ENCODE assay signal across 33 cellular contexts in genomic region chr6:73901986-73902385, GRCh38.
DNase-seq lines count a peak whose midpoint lies in the region; ATAC-seq, FAIRE-seq and TF ChIP-seq lines count a peak whose summit lies in the region.
"Had no signal": no experiment of that assay in that cellular context is flagged by ENCODE, and none has a peak within 500 bp of the region (broad histone marks: within the 10 kb centered on the region; RNA-seq: fewer than 3 reads in every experiment).

No MANE protein-coding gene starts in this region.

- TF ChIP-seq POLR2A in HepG2 (IDR thresholded peaks at IDR 0.05; ENCODE audit: insufficient read depth in 1 of 2, low read depth in 2 of 2, low read length in 2 of 2) (no peak), right lobe of liver (IDR thresholded peaks at IDR 0.05) (no peak), K562 (conservative IDR thresholded peaks at IDR 0.05) (no peak)

- no peak overlapping the region for H3K4me3 ChIP-seq in SK-N-SH (ENCODE audit: low read depth in 2 of 2, low read length in 1 of 2)
- H3K4me3 ChIP-seq in HepG2 (replicated peaks in 1 of 3; ENCODE audit: insufficient read depth in 1 of 3, low read depth in 2 of 3, low read length in 3 of 3) = no peak overlapping the region
- no peak overlapping the region for H3K4me3 ChIP-seq in right lobe of liver
- H3K4me3 ChIP-seq in K562 = no peak overlapping the region
- H3K4me3 ChIP-seq: A549; BLaER1; BLaER1 treated with 17β-estradiol and CSF1 and Interleukin-3, amounts not matched to agents 10 nM and 100 nM had no signal

- H2AFZ ChIP-seq in SK-N-SH (ENCODE audit: low read depth) (no peak overlapping the region), HepG2 (ENCODE audit: low read length) (no peak overlapping the region), K562 (ENCODE audit: low read depth, low read length) (no peak overlapping the region)

- H3K9me2 ChIP-seq in SK-N-SH = no peaks in the 10 kb centered on the region

- CTCF ChIA-PET in SK-N-SH (lab: Yijun Ruan, JAX) = no interaction called here
- CTCF ChIA-PET in HepG2 (lab: Yijun Ruan, JAX; ENCODE audit: low intra/inter-chr PET ratio, low total read pairs) = no interaction called here
- CTCF ChIA-PET in K562 (lab: Yijun Ruan, JAX; ENCODE audit: low intra/inter-chr PET ratio) = no interaction called here

- BruUV-seq in HepG2 (replicated peaks; lab: Mats Ljungman, UMichigan) (no TSS peak), K562 (replicated peaks; lab: Mats Ljungman, UMichigan) (no TSS peak)

- FAIRE-seq in HepG2 (lab: Jason Lieb, UNC) = no peak
- no peak for FAIRE-seq in K562 (lab: Jason Lieb, UNC)
- FAIRE-seq: A204.1, A549, D721Med had no signal

- no peaks in the 10 kb centered on the region for H3F3A ChIP-seq in SK-N-SH (replicated peaks; ENCODE audit: insufficient read depth)

- H3K9me3 ChIP-seq in SK-N-SH (0 out of 2 replicates have a peak, but pooled peaks cover 8% of the 10 kb centered on the region), HepG2 (ENCODE audit: low read length) (peaks cover 17% of the 10 kb centered on the region), right lobe of liver (peaks cover 0 to 7% (median 0%) of the 10 kb centered on the region in 4 donors), K562 (replicated peaks; ENCODE audit: control insufficient read depth, insufficient read depth, low read depth, low read length) (no peaks in the 10 kb centered on the region)
- H3K9me3 ChIP-seq: A549, BE2C, Caco-2 had no signal

- no peaks in the 10 kb centered on the region for H3K36me3 ChIP-seq in SK-N-SH (replicated peaks in 1 of 2; ENCODE audit: control insufficient read depth in 1 of 2, insufficient read depth in 2 of 2, low read length in 1 of 2)
- H3K36me3 ChIP-seq in HepG2 (replicated peaks in 1 of 2; ENCODE audit: control insufficient read depth in 1 of 2, insufficient read depth in 2 of 2, low read length in 2 of 2) = no peaks in the 10 kb centered on the region
- no peaks in the 10 kb centered on the region for H3K36me3 ChIP-seq in right lobe of liver
- H3K36me3 ChIP-seq in K562 (ENCODE audit: control insufficient read depth, insufficient read depth, low read length) = no peaks in the 10 kb centered on the region
- H3K36me3 ChIP-seq: BE2C; BLaER1; BLaER1 treated with 17β-estradiol and CSF1 and Interleukin-3, amounts not matched to agents 10 nM and 100 nM had no signal

- H3K4me2 ChIP-seq in SK-N-SH (no peak overlapping the region), HepG2 (ENCODE audit: low read depth, low read length) (no peak overlapping the region), K562 (ENCODE audit: insufficient read depth, low read length) (no peak overlapping the region)
- H3K4me2 ChIP-seq: A549; BLaER1; BLaER1 treated with 17β-estradiol and CSF1 and Interleukin-3, amounts not matched to agents 10 nM and 100 nM had no signal

- H3K4me1 ChIP-seq in SK-N-SH (ENCODE audit: control insufficient read depth in 1 of 2, insufficient read depth in 2 of 2, low read depth in 1 of 2, low read length in 1 of 2) (no peaks in the 10 kb centered on the region), HepG2 (ENCODE audit: insufficient read depth, low read length) (no peaks in the 10 kb centered on the region), right lobe of liver (no peaks in the 10 kb centered on the region), K562 (replicated peaks in 1 of 2; ENCODE audit: control insufficient read depth in 2 of 2, insufficient read depth in 2 of 2, low read length in 2 of 2) (no peaks in the 10 kb centered on the region)
- H3K4me1 ChIP-seq: A549; BE2C; BLaER1; BLaER1 treated with 17β-estradiol and CSF1 and Interleukin-3, amounts not matched to agents 10 nM and 100 nM; Caco-2 had no signal

- intact Hi-C loops in HepG2 (cut with micrococcal nuclease; ENCODE audit: unreplicated experiment) = no loop called here
- intact Hi-C loops in right lobe of liver (cut with DNase I) = no loop called here
- intact Hi-C loops in K562 (cut with micrococcal nuclease) = no loop called here

- no peak overlapping the region for H3K27ac ChIP-seq in SK-N-SH (ENCODE audit: low read depth in 2 of 2, low read length in 1 of 2)
- H3K27ac ChIP-seq in HepG2 (ENCODE audit: extremely low read length, insufficient read depth, low read length) = no peak overlapping the region
- no peak overlapping the region for H3K27ac ChIP-seq in right lobe of liver
- H3K27ac ChIP-seq in K562 (ENCODE audit: extremely low read depth, low read depth, low read length) = no peak overlapping the region
- H3K27ac ChIP-seq: 22Rv1; A549; BLaER1; BLaER1 treated with 17β-estradiol and CSF1 and Interleukin-3, amounts not matched to agents 10 nM and 100 nM; C4-2B had no signal

- H3K79me2 ChIP-seq in SK-N-SH (ENCODE audit: insufficient read depth) (no peaks in the 10 kb centered on the region), HepG2 (ENCODE audit: insufficient read depth, low read length) (no peaks in the 10 kb centered on the region), K562 (ENCODE audit: control insufficient read depth, insufficient read depth, low read length) (no peaks in the 10 kb centered on the region)

- H3K9ac ChIP-seq in SK-N-SH = no peak overlapping the region
- no peak overlapping the region for H3K9ac ChIP-seq in HepG2 (ENCODE audit: insufficient read depth, low read depth, low read length)
- H3K9ac ChIP-seq in K562 (ENCODE audit: insufficient read depth in 1 of 2, low read depth in 2 of 2, low read length in 2 of 2) = no peak overlapping the region
- H3K9ac ChIP-seq: BLaER1; BLaER1 treated with 17β-estradiol and CSF1 and Interleukin-3, amounts not matched to agents 10 nM and 100 nM had no signal

- H4K20me1 ChIP-seq in SK-N-SH (ENCODE audit: insufficient read depth) (no peaks in the 10 kb centered on the region), HepG2 (ENCODE audit: insufficient read depth, low read length) (no peaks in the 10 kb centered on the region), K562 (replicated peaks; ENCODE audit: control insufficient read depth, insufficient read depth, low read length) (no peaks in the 10 kb centered on the region)
- H4K20me1 ChIP-seq: BLaER1; BLaER1 treated with 17β-estradiol and CSF1 and Interleukin-3, amounts not matched to agents 10 nM and 100 nM had no signal

- no peaks in the 10 kb centered on the region for H3K27me3 ChIP-seq in SK-N-SH (ENCODE audit: insufficient read depth)
- H3K27me3 ChIP-seq in HepG2 (ENCODE audit: control insufficient read depth in 1 of 2, insufficient read depth in 2 of 2, low read length in 2 of 2) = no peaks in the 10 kb centered on the region
- H3K27me3 ChIP-seq in right lobe of liver = no peaks in the 10 kb centered on the region
- H3K27me3 ChIP-seq in K562 (ENCODE audit: control insufficient read depth in 2 of 2, insufficient read depth in 2 of 2, low read length in 2 of 2) = no peaks in the 10 kb centered on the region
- H3K27me3 ChIP-seq: BE2C; BLaER1; BLaER1 treated with 17β-estradiol and CSF1 and Interleukin-3, amounts not matched to agents 10 nM and 100 nM had no signal

- TF ChIP-seq RAD21 in SK-N-SH (IDR thresholded peaks at IDR 0.05; ENCODE audit: low read length) = no peak
- no peak for TF ChIP-seq RAD21 in HepG2 (CRISPR knock-in tag; IDR thresholded peaks at IDR 0.05)
- no peak for TF ChIP-seq RAD21 in K562 (CRISPR knock-in tag; conservative IDR thresholded peaks at IDR 0.05 in 1 of 2, IDR thresholded peaks at IDR 0.05 in 1 of 2)

- no peaks in the 10 kb centered on the region for H3K9me1 ChIP-seq in K562 (ENCODE audit: control insufficient read depth, insufficient read depth, low read length)

- TF ChIP-seq CTCF in SK-N-SH (IDR thresholded peaks at IDR 0.05) = no peak
- TF ChIP-seq CTCF in HepG2 (CRISPR knock-in tag; IDR thresholded peaks at IDR 0.05) = no peak
- no peak for TF ChIP-seq CTCF in right lobe of liver (IDR thresholded peaks at IDR 0.05)
- no peak for TF ChIP-seq CTCF in K562 (IDR thresholded peaks at IDR 0.05 in 2 of 3, conservative IDR thresholded peaks at IDR 0.05 in 1 of 3; ENCODE audit: insufficient read depth in 2 of 3, low read depth in 1 of 3, low read length in 3 of 3)

- TF ChIP-seq EP300 in SK-N-SH (IDR thresholded peaks at IDR 0.05; ENCODE audit: borderline replicate concordance in 1 of 2, low read depth in 1 of 2, low read length in 1 of 2) = no peak
- TF ChIP-seq EP300 in HepG2 (IDR thresholded peaks at IDR 0.05; ENCODE audit: low read depth in 2 of 2, low read length in 2 of 2) = no peak
- no peak for TF ChIP-seq EP300 in HepG2 (CRISPR knock-in tag; IDR thresholded peaks at IDR 0.05; ENCODE audit: borderline replicate concordance)
- TF ChIP-seq EP300 in K562 (IDR thresholded peaks at IDR 0.05; ENCODE audit: low read length) = no peak

- no peak for DNase-seq in SK-N-SH
- no peak for DNase-seq in HepG2 (ENCODE audit: low spot score)
- no peak for DNase-seq in right lobe of liver
- DNase-seq in K562 (ENCODE audit: extremely low read depth in 1 of 4, low spot score in 3 of 4) = no peak
- no peak for DNase-seq in iPS-NIHi7 (ENCODE audit: extremely low spot score)
- DNase-seq: 8988T; ACHN; AML-193; BE2C; C1 segment of cervical spinal cord; Caco-2; Calu3; CD4-positive, alpha-beta memory T cell; CD4-positive, alpha-beta T cell; CD4-positive, CD25-positive, alpha-beta regulatory T cell; CD8-positive, alpha-beta memory T cell; CD8-positive, alpha-beta T cell; COR-L47; DMS 273 treated with DMSO at 0.1 percent for 48 hours; DMS153; DMS53; DMS79; DMS79 treated with DMSO at 0.1 percent for 48 hours; DND-41; EL had no signal

- POLR2A ChIA-PET in SK-N-SH (lab: Yijun Ruan, JAX) = no interaction called here
- POLR2A ChIA-PET in HepG2 (lab: Yijun Ruan, JAX) = no interaction called here
- POLR2A ChIA-PET in K562 (lab: Yijun Ruan, JAX) = no interaction called here

- in situ Hi-C loops in HepG2 (cut with HindIII; ENCODE audit: extremely low pct_ligation_motif_present, low pct_unique_long_range_greater_than_20kb) (no loop called here), K562 (cut with MboI) (no loop called here)

- ATAC-seq in SK-N-SH treated with all-trans-retinoic acid at 6 μM for 48 hours (no peak), HepG2 (no peak), right lobe of liver (no peak), K562 (no peak)
- ATAC-seq: A549; CD8-positive, alpha-beta T cell had no signal

TF ChIP-seq in SK-N-SH treated with all-trans-retinoic acid at 6 μM for 48 hours, 23 proteins besides CTCF, POLR2A, EP300 and RAD21 (continues in another document):
- no peak for TF ChIP-seq CSDC2 (CRISPR knock-in tag; IDR thresholded peaks at IDR 0.05)
- peak; percentile 43; the same call in 1 of the 2 replicates for TF ChIP-seq ZFP30 (CRISPR knock-in tag; IDR thresholded peaks at IDR 0.05)

TF ChIP-seq in SK-N-SH, 30 proteins besides CTCF, POLR2A, EP300 and RAD21 (continues in another document):
- TF ChIP-seq EZH2phosphoT487 (IDR thresholded peaks at IDR 0.05; ENCODE audit: borderline replicate concordance, low read depth) (no peak), RCOR1 (IDR thresholded peaks at IDR 0.05; ENCODE audit: low read length) (no peak), FOXM1 (IDR thresholded peaks at IDR 0.05; ENCODE audit: low read depth) (no peak)

TF ChIP-seq in HepG2, 621 proteins besides CTCF, POLR2A, EP300 and RAD21:
- no peak for TF ChIP-seq ZNF720 (CRISPR knock-in tag; IDR thresholded peaks at IDR 0.05)
- peak; percentile 62; the same call in 1 of the 2 replicates for TF ChIP-seq ZNF160 (CRISPR knock-in tag; IDR thresholded peaks at IDR 0.05)

TF ChIP-seq in K562, 482 proteins besides CTCF, POLR2A, EP300 and RAD21:
- TF ChIP-seq EWSR1 (IDR thresholded peaks at IDR 0.05; ENCODE audit: borderline replicate concordance, low read depth, partially characterized antibody) (no peak), TRIM28 (IDR thresholded peaks at IDR 0.05) (0 out of 2 replicates have a peak, but pooled peaks have one; percentile 51)
